ENCODE assay signal across 8 cellular contexts in the genomic region with DNA sequence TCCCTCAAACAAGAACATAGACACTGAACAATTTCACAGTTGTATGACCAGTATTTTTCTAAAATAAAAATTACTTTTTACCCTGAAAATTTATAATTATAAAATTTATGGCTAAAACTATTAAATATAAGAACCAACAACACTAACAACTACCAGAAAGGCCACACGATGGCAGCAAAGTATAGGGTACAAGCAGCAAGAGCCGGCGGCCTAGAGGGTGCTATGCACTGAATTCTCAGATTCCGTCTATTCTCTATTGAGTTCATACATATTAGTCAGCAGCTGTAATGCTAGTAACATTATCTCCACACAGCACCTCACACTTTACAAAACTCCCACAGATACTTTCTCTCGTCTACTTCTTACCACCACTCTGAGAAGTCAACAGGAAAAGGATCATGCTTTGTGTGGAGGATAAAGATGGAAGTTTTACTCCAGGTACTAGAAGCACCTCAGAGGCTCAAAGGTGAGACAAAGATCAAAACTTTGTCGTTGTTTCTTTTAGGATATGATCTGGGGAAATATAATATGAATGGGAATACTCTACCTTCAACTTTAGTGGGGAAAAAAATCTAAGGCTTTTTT.
DNase-seq lines count a peak whose midpoint lies in the region; ATAC-seq and TF ChIP-seq lines count a peak whose summit lies in the region.

No MANE protein-coding gene starts in this region.

- no peaks in the 10 kb centered on the region for H3K9me3 ChIP-seq in fibroblast of lung (ENCODE audit: control insufficient read depth, insufficient read depth, low read depth, low read length)
- no peaks in the 10 kb centered on the region for H3K9me3 ChIP-seq in neuronal stem cell (replicated peaks in 1 of 2; ENCODE audit: control insufficient read depth in 2 of 2, insufficient read depth in 1 of 2, low read depth in 1 of 2, low read length in 2 of 2)

- no peaks in the 10 kb centered on the region for H3K36me3 Mint-ChIP-seq in type B pancreatic cell

- no peak overlapping the region for H2BK12ac ChIP-seq in neuronal stem cell (ENCODE audit: low read length)

- no peak overlapping the region for H3K4me3 Mint-ChIP-seq in type B pancreatic cell

- no peak overlapping the region for H3K23ac ChIP-seq in neuronal stem cell (ENCODE audit: low read depth, low read length, poor library complexity)

- H3K18ac ChIP-seq in neuronal stem cell (ENCODE audit: low read length) = no peak overlapping the region

- H2AK5ac ChIP-seq in neuronal stem cell (ENCODE audit: low read depth, low read length) = no peak overlapping the region

- no peaks in the 10 kb centered on the region for H3K4me1 Mint-ChIP-seq in type B pancreatic cell (ENCODE audit: unreplicated experiment)

- H3K79me2 ChIP-seq in fibroblast of lung (ENCODE audit: control insufficient read depth, insufficient read depth, low read length) = no peaks in the 10 kb centered on the region

- no peak overlapping the region for H2BK5ac ChIP-seq in neuronal stem cell (ENCODE audit: low read length)

- H3K9me3 Mint-ChIP-seq in type B pancreatic cell = no peaks in the 10 kb centered on the region

- H3K36me3 ChIP-seq in fibroblast of lung (ENCODE audit: control insufficient read depth, insufficient read depth, low read length) (no peaks in the 10 kb centered on the region), neuronal stem cell (replicated peaks in 1 of 2; ENCODE audit: control insufficient read depth in 2 of 2, insufficient read depth in 2 of 2, low read length in 2 of 2) (no peaks in the 10 kb centered on the region)

- no peak overlapping the region for H3K4me3 ChIP-seq in fibroblast of lung (replicated peaks in 1 of 4; ENCODE audit: control extremely low read depth in 1 of 4, insufficient read depth in 1 of 4, low read depth in 3 of 4, low read length in 4 of 4)
- H3K4me3 ChIP-seq in neuronal stem cell (ENCODE audit: low read length in 2 of 2) = no peak overlapping the region

- no peak overlapping the region for H4K8ac ChIP-seq in neuronal stem cell (ENCODE audit: low read depth, low read length)

- H3K27me3 ChIP-seq in fibroblast of lung (ENCODE audit: control insufficient read depth, insufficient read depth, low read length) (no peaks in the 10 kb centered on the region), neuronal stem cell (ENCODE audit: control insufficient read depth in 3 of 3, insufficient read depth in 3 of 3, low read depth in 1 of 3, low read length in 3 of 3) (no peaks in the 10 kb centered on the region)

- H3K4me2 ChIP-seq in fibroblast of lung (ENCODE audit: extremely low read depth, insufficient read depth, low read length) (no peak overlapping the region), neuronal stem cell (ENCODE audit: insufficient read depth, low read length, poor library complexity, severe bottlenecking) (no peak overlapping the region)

- H3K4me1 ChIP-seq in fibroblast of lung (ENCODE audit: control insufficient read depth, extremely low read depth, insufficient read depth, low read length) (no peaks in the 10 kb centered on the region), neuronal stem cell (ENCODE audit: control insufficient read depth in 2 of 2, insufficient read depth in 1 of 2, low read depth in 1 of 2, low read length in 2 of 2) (no peaks in the 10 kb centered on the region)

- H3K27ac ChIP-seq in fibroblast of lung (ENCODE audit: insufficient read depth, low read length) (no peak overlapping the region), neuronal stem cell (replicated peaks; ENCODE audit: low read length) (no peak overlapping the region)

- H3K9ac ChIP-seq in fibroblast of lung (ENCODE audit: insufficient read depth, low read length) (no peak overlapping the region), neuronal stem cell (ENCODE audit: low read depth, low read length, poor library complexity) (no peak overlapping the region)

- TF ChIP-seq CTCF in fibroblast of lung (conservative IDR thresholded peaks at IDR 0.05 in 1 of 2, IDR thresholded peaks at IDR 0.05 in 1 of 2; ENCODE audit: low read depth in 1 of 2, low read length in 2 of 2) = peak; percentile 61 to 77
- TF ChIP-seq CTCF in type B pancreatic cell (conservative IDR thresholded peaks at IDR 0.05) = peak; percentile 94

- no peak overlapping the region for H3K14ac ChIP-seq in neuronal stem cell (ENCODE audit: low read length)

- no peak overlapping the region for H2BK15ac ChIP-seq in neuronal stem cell (ENCODE audit: low read length)

- no peak overlapping the region for H3K4ac ChIP-seq in neuronal stem cell (ENCODE audit: low read length)

- H3K27ac Mint-ChIP-seq in type B pancreatic cell = no peak overlapping the region

- H3K79me1 ChIP-seq in neuronal stem cell (ENCODE audit: low read depth, low read length) = no peaks in the 10 kb centered on the region

- ATAC-seq in GM21723 (IDR thresholded peaks at IDR 0.05; ENCODE audit: unreplicated experiment) = peak; percentile 93

- no CpG with 5 or more reads among the region's 6 CpGs for WGBS in neuronal stem cell (ENCODE audit: extremely low coverage in 2 of 2, insufficient read length in 2 of 2, insufficient replicate concordance in 1 of 2), 2 donors

- H2BK120ac ChIP-seq in neuronal stem cell (ENCODE audit: low read depth, low read length) = no peak overlapping the region

- DNase-seq in Daoy (ENCODE audit: low read depth) (peak; percentile 71), KG1 (lab: John Stamatoyannopoulos, UW) (peak; percentile 36), OCI-M1 (lab: John Stamatoyannopoulos, UW) (peak; percentile 75), fibroblast of lung (ENCODE audit: low read depth in 2 of 2) (peak; percentile 75 to 87), neuronal stem cell (ENCODE audit: low spot score) (peak; percentile 56), type B pancreatic cell (ENCODE audit: extremely low spot score, unreplicated experiment) (no peak)
- peak; percentile 26 for DNase-seq in activated T-cell treated with anti-CD3 and anti-CD28 coated beads, Interleukin-2, amount 50 U/mL, for 1 hour

- H4K91ac ChIP-seq in neuronal stem cell (ENCODE audit: low read depth, low read length, poor library complexity) = no peak overlapping the region

- H2AFZ ChIP-seq in fibroblast of lung (ENCODE audit: low read length) (no peak overlapping the region), neuronal stem cell (ENCODE audit: low read length) (no peak overlapping the region)

- H4K20me1 ChIP-seq in fibroblast of lung (ENCODE audit: control insufficient read depth, extremely low read depth, insufficient read depth, low read length) = no peaks in the 10 kb centered on the region

- no peaks in the 10 kb centered on the region for H3K27me3 Mint-ChIP-seq in type B pancreatic cell
